Comparison of ENCODE assay signal across 32 cellular contexts in the genomic region with DNA sequence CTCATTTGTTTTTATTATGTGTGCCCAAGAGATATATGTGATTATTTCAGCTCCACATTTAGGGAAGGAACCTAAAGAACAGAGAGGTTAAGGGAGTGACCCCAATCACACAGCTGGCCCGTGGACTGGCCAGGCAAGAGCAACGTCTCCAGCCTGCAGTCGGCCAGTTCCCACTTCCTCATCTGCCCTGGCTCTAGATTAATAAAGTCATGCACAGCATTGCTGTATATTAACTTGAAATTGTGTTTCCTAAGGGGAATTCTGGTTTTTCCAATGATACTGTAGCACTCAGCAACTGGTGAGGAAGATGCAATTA.
"Had no signal": no experiment of that assay in that cellular context is flagged by ENCODE, and none has a peak within 500 bp of the region (broad histone marks: within the 10 kb centered on the region; RNA-seq: fewer than 3 reads in every experiment).

No MANE protein-coding gene starts in this region.

- H3K27ac ChIP-seq: body of pancreas, esophagus muscularis mucosa, gastroesophageal sphincter, VCaP had no signal

- H3K9me3 ChIP-seq: body of pancreas, esophagus muscularis mucosa, gastroesophageal sphincter had no signal

- ATAC-seq: activated naive CD4-positive, alpha-beta T cell treated with anti-CD3 and anti-CD28 coated beads, Interleukin-2, amount 50 U/mL, for 72 hours; activated T-cell treated with anti-CD3 and anti-CD28 coated beads, Interleukin-2, amount 50 U/mL, for 72 hours; body of pancreas; effector memory CD8-positive, alpha-beta T cell; gastroesophageal sphincter; T-helper 17 cell; WTC11 had no signal

- H3K4me3 Mint-ChIP-seq: activated CD4-positive, alpha-beta memory T cell treated with anti-CD3 and anti-CD28 coated beads, Interleukin-2, amount 10 ng/mL, durations not matched to agents 7 days and 5 days; activated CD4-positive, alpha-beta T cell treated with anti-CD3 and anti-CD28 coated beads, Interleukin-2, amount 10 ng/mL, durations not matched to agents 7 days and 5 days; activated naive CD4-positive, alpha-beta T cell treated with anti-CD3 and anti-CD28 coated beads, Interleukin-2, amount 10 ng/mL, durations not matched to agents 7 days and 5 days; activated naive CD8-positive, alpha-beta T cell treated with anti-CD3 and anti-CD28 coated beads, Interleukin-2, amount 10 ng/mL, durations not matched to agents 7 days and 5 days; activated T-cell treated with anti-CD3 and anti-CD28 coated beads, Interleukin-2, amount 50 U/mL, for 24 hours; activated T-cell treated with anti-CD3 and anti-CD28 coated beads, Interleukin-2, amount 50 U/mL, for 72 hours; effector memory CD8-positive, alpha-beta T cell; T-helper 17 cell; WTC11 had no signal

- H3K4me1 Mint-ChIP-seq: activated CD4-positive, alpha-beta memory T cell treated with anti-CD3 and anti-CD28 coated beads, Interleukin-2, amount 10 ng/mL, durations not matched to agents 7 days and 5 days; activated CD4-positive, alpha-beta T cell treated with anti-CD3 and anti-CD28 coated beads, Interleukin-2, amount 10 ng/mL, durations not matched to agents 7 days and 5 days; activated naive CD4-positive, alpha-beta T cell treated with anti-CD3 and anti-CD28 coated beads, Interleukin-2, amount 10 ng/mL, durations not matched to agents 7 days and 5 days; activated naive CD8-positive, alpha-beta T cell treated with anti-CD3 and anti-CD28 coated beads, Interleukin-2, amount 10 ng/mL, durations not matched to agents 7 days and 5 days had no signal

- H3K4me1 ChIP-seq: body of pancreas had no signal

- DNase-seq: activated CD4-positive, alpha-beta memory T cell treated with anti-CD3 and anti-CD28 coated beads, Interleukin-2, amount 10 ng/mL, durations not matched to agents 7 days and 5 days; activated CD4-positive, alpha-beta T cell treated with anti-CD3 and anti-CD28 coated beads for 1 hour; activated CD4-positive, alpha-beta T cell treated with anti-CD3 and anti-CD28 coated beads for 4 hours; activated CD4-positive, alpha-beta T cell treated with anti-CD3 and anti-CD28 coated beads, Interleukin-2, amount 10 ng/mL, durations not matched to agents 7 days and 5 days; activated CD4-positive, alpha-beta T cell treated with anti-CD3 and anti-CD28 coated beads, Interleukin-2, amount 50 U/mL, for 4 hours; activated CD8-positive, alpha-beta memory T cell treated with anti-CD3 and anti-CD28 coated beads, Interleukin-2, amount 50 U/mL, for 48 hours; activated gamma-delta T cell; activated naive CD4-positive, alpha-beta T cell; activated naive CD4-positive, alpha-beta T cell treated with anti-CD3 and anti-CD28 coated beads, Interleukin-2, amount 10 ng/mL, durations not matched to agents 7 days and 5 days; activated naive CD8-positive, alpha-beta T cell treated with anti-CD3 and anti-CD28 coated beads, Interleukin-2, amount 10 ng/mL, durations not matched to agents 7 days and 5 days; activated T-cell treated with anti-CD3 and anti-CD28 coated beads for 4 hours; activated T-cell treated with anti-CD3 and anti-CD28 coated beads, Interleukin-2, amount 50 U/mL, for 24 hours; activated T-cell treated with anti-CD3 and anti-CD28 coated beads, Interleukin-2, amount 50 U/mL, for 72 hours; amniotic stem cell; anterior cingulate cortex; body of pancreas; caudate nucleus; cortex of kidney; dermis blood vessel endothelial cell; effector CD4-positive, alpha-beta T cell; effector memory CD8-positive, alpha-beta T cell; erythroblast; head of caudate nucleus; T-helper 1 cell; T-helper 17 cell had no signal

- H3K36me3 ChIP-seq: esophagus muscularis mucosa, gastroesophageal sphincter had no signal

- H3K27ac Mint-ChIP-seq: activated CD4-positive, alpha-beta memory T cell treated with anti-CD3 and anti-CD28 coated beads, Interleukin-2, amount 10 ng/mL, durations not matched to agents 7 days and 5 days; activated CD4-positive, alpha-beta T cell treated with anti-CD3 and anti-CD28 coated beads, Interleukin-2, amount 10 ng/mL, durations not matched to agents 7 days and 5 days; activated naive CD4-positive, alpha-beta T cell treated with anti-CD3 and anti-CD28 coated beads, Interleukin-2, amount 10 ng/mL, durations not matched to agents 7 days and 5 days; activated naive CD4-positive, alpha-beta T cell treated with anti-CD3 and anti-CD28 coated beads, Interleukin-2, amount 50 U/mL, for 72 hours; activated naive CD8-positive, alpha-beta T cell treated with anti-CD3 and anti-CD28 coated beads, Interleukin-2, amount 10 ng/mL, durations not matched to agents 7 days and 5 days; activated T-cell treated with anti-CD3 and anti-CD28 coated beads, Interleukin-2, amount 50 U/mL, for 24 hours; activated T-cell treated with anti-CD3 and anti-CD28 coated beads, Interleukin-2, amount 50 U/mL, for 72 hours; effector memory CD8-positive, alpha-beta T cell; T-helper 17 cell; WTC11 had no signal

- H3K4me3 ChIP-seq: body of pancreas, esophagus muscularis mucosa, gastroesophageal sphincter had no signal

- H3K27me3 ChIP-seq: body of pancreas had no signal

- H3K9me3 Mint-ChIP-seq: activated CD4-positive, alpha-beta memory T cell treated with anti-CD3 and anti-CD28 coated beads, Interleukin-2, amount 10 ng/mL, durations not matched to agents 7 days and 5 days; activated CD4-positive, alpha-beta T cell treated with anti-CD3 and anti-CD28 coated beads, Interleukin-2, amount 10 ng/mL, durations not matched to agents 7 days and 5 days; activated naive CD4-positive, alpha-beta T cell treated with anti-CD3 and anti-CD28 coated beads, Interleukin-2, amount 10 ng/mL, durations not matched to agents 7 days and 5 days; activated naive CD4-positive, alpha-beta T cell treated with anti-CD3 and anti-CD28 coated beads, Interleukin-2, amount 50 U/mL, for 72 hours; activated naive CD8-positive, alpha-beta T cell treated with anti-CD3 and anti-CD28 coated beads, Interleukin-2, amount 10 ng/mL, durations not matched to agents 7 days and 5 days; activated T-cell treated with anti-CD3 and anti-CD28 coated beads, Interleukin-2, amount 50 U/mL, for 24 hours; activated T-cell treated with anti-CD3 and anti-CD28 coated beads, Interleukin-2, amount 50 U/mL, for 72 hours; effector memory CD8-positive, alpha-beta T cell; WTC11 had no signal

- H3K36me3 Mint-ChIP-seq: activated naive CD4-positive, alpha-beta T cell treated with anti-CD3 and anti-CD28 coated beads, Interleukin-2, amount 10 ng/mL, durations not matched to agents 7 days and 5 days; activated naive CD4-positive, alpha-beta T cell treated with anti-CD3 and anti-CD28 coated beads, Interleukin-2, amount 50 U/mL, for 72 hours; activated naive CD8-positive, alpha-beta T cell treated with anti-CD3 and anti-CD28 coated beads, Interleukin-2, amount 10 ng/mL, durations not matched to agents 7 days and 5 days; WTC11 had no signal

- FAIRE-seq: colon, TTC549 had no signal
